Comparison of ENCODE assay signal across 2 cellular contexts in the genomic region with DNA sequence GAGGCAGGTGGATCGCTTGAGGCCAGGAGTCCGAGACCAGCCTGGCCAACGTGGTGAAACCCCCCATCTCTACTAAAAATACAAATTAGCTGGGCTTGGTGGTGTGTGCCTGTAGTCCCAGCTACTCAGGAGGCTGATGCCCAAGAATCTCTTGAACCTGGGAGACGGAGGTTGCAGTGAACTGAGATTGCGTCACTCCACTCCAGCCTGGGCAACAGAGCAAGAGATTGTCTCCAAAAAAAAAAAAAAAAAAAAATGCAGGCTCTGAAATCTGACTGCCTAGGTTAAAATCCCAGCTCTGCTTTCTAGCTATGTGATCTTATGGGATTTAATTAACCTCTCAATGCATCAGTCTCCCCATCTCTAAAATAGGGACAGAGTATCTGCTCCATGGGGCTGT.
TF ChIP-seq lines count a peak whose summit lies in the region.

No MANE protein-coding gene starts in this region.

TF ChIP-seq in IMR-90, 13 proteins besides CTCF, POLR2A, EP300 and RAD21:
- peak; percentile 38 for TF ChIP-seq CEBPB (IDR thresholded peaks at IDR 0.05; ENCODE audit: low read depth, low read length)
- TF ChIP-seq, protein P1, sequence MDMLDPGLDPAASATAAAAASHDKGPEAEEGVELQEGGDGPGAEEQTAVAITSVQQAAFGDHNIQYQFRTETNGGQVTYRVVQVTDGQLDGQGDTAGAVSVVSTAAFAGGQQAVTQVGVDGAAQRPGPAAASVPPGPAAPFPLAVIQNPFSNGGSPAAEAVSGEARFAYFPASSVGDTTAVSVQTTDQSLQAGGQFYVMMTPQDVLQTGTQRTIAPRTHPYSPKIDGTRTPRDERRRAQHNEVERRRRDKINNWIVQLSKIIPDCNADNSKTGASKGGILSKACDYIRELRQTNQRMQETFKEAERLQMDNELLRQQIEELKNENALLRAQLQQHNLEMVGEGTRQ (IDR thresholded peaks at IDR 0.05; ENCODE audit: low read depth, low read length): no peak

TF ChIP-seq in endothelial cell of umbilical vein, 7 proteins besides CTCF, POLR2A, EP300 and RAD21:
- TF ChIP-seq, protein P2, sequence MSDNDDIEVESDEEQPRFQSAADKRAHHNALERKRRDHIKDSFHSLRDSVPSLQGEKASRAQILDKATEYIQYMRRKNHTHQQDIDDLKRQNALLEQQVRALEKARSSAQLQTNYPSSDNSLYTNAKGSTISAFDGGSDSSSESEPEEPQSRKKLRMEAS (IDR thresholded peaks at IDR 0.05; ENCODE audit: insufficient read depth, insufficient read length): no peak
- TF ChIP-seq EZH2 (IDR thresholded peaks at IDR 0.05; ENCODE audit: borderline replicate concordance, low read depth, low read length, severe bottlenecking): no peak
- no peak for TF ChIP-seq GATA2 (IDR thresholded peaks at IDR 0.05; ENCODE audit: insufficient read depth, insufficient read length, low read depth, low read length)
- TF ChIP-seq JUN (IDR thresholded peaks at IDR 0.05; ENCODE audit: borderline replicate concordance, insufficient read depth, insufficient read length, low read depth): no peak
- no peak for TF ChIP-seq POLR2AphosphoS5 (IDR thresholded peaks at IDR 0.05; ENCODE audit: insufficient read depth, low read depth, low read length)
- TF ChIP-seq FOS (IDR thresholded peaks at IDR 0.05; ENCODE audit: borderline replicate concordance, insufficient read depth, low read length): no peak
- no peak for TF ChIP-seq MYC (IDR thresholded peaks at IDR 0.05; ENCODE audit: low read depth, low read length)
